8 cellular contexts compared by ENCODE assay signal in the genomic region with DNA sequence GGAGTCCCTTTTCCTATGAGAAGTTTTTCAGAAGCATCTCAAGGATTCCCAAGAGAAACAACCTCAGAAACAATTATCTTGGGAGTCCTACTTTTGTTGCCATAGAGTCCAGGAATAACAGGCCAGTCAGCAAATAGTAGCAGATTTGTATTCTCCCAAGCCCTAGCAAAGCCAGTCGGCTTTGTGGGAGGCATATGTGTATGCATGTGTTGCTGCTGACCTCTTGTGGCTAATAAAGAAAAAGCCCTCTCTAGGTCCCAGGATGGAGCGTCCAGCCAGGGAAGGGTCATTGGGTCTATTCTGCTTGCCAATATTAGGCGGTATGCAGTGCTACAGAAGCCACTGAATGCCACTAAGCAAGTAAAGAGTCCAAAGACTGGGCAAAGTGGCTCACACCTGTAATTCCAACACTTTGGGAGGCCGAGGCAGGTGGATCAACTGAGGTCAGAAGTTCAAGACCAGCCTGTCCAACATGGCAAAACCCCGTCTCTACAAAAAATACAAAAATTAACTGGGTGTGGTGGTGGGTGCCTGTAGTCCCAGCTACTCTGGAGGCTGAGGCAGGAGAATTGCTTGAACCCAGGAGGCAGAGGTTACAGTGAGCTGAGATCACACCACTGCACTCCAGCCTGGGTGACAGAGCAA. TPM values are rescaled to one million over a fixed set of nuclear protein-coding genes. Genes with fewer than 3 reads are reported as not detected.
DNase-seq lines count a peak whose midpoint lies in the region; ATAC-seq and TF ChIP-seq lines count a peak whose summit lies in the region.
"Not testable (repeated sequence)": the region's sequence is repeated elsewhere in the genome, so short reads cannot be mapped to it uniquely, and the experiment has no call there.

No MANE protein-coding gene starts in this region.

- not testable (repeated sequence) for H3K4me3 ChIP-seq in astrocyte of the cerebellum (ENCODE audit: low read depth, low read length); testis

- in situ Hi-C loops in astrocyte of the cerebellum (cut with HindIII; ENCODE audit: low sequenced_read_pairs): loop anchor here (5.0 kb wide), 1 partner anchor 75 kb away; no protein-coding TSS in a partner anchor

- H3K9me3 ChIP-seq in testis: not testable (repeated sequence)

- H3K27me3 Mint-ChIP-seq in HFFc6 (ENCODE audit: insufficient read depth): not testable (repeated sequence)
- peaks cover 21 to 33% (median 23%) of the 10 kb centered on the region in 3 donors for H3K27me3 Mint-ChIP-seq in naive B cell

- intact Hi-C loops in testis (cut with DNase I; ENCODE audit: low total_unique reads): loop anchor here (10.0 kb wide), 1 partner anchor 363 kb away; a partner anchor contains a TSS

- not testable (repeated sequence) for H3K27me3 ChIP-seq in testis

- H3K36me3 Mint-ChIP-seq in HFFc6 (ENCODE audit: low read depth); naive B cell: not testable (repeated sequence)

- H3K27ac Mint-ChIP-seq in HFFc6: peak overlapping the region; percentile 62
- not testable (repeated sequence) for H3K27ac Mint-ChIP-seq in naive B cell

- peak; percentile 72 for DNase-seq in DMS153 (lab: John Stamatoyannopoulos, UW)
- DNase-seq in HFFc6: peak; percentile 87
- DNase-seq in NCI-H2081 (lab: John Stamatoyannopoulos, UW): peak; percentile 67 to 78
- DNase-seq in SK-N-DZ (ENCODE audit: low spot score): peak; percentile 74
- peak; percentile 82 for DNase-seq in astrocyte of the cerebellum (ENCODE audit: low read depth)
- DNase-seq in germinal center (ENCODE audit: low spot score): peak; percentile 35
- DNase-seq in naive B cell: peak; percentile 38
- peak; percentile 80 for DNase-seq in testis

- H3K4me1 ChIP-seq in testis: not testable (repeated sequence)

- TF ChIP-seq CTCF in HFFc6 (IDR thresholded peaks at IDR 0.05) (peak; percentile 89), astrocyte of the cerebellum (IDR thresholded peaks at IDR 0.05; ENCODE audit: low read depth, low read length, missing control alignments) (peak; percentile 82), testis (IDR thresholded peaks at IDR 0.05) (peak; percentile 76 to 86 (median 82))

- H3K36me3 ChIP-seq in testis (ENCODE audit: low read depth, missing control alignments): not testable (repeated sequence)

- 29 to 39% methylated on average over 5 of the region's 5 CpGs for WGBS in testis, 2 donors

- H3K4me3 Mint-ChIP-seq in HFFc6, naive B cell: not testable (repeated sequence)

- not testable (repeated sequence) for H3K9me3 Mint-ChIP-seq in HFFc6, naive B cell

- not testable (repeated sequence) for TF ChIP-seq POLR2A in testis (IDR thresholded peaks at IDR 0.05)

- not testable (repeated sequence) for H3K27ac ChIP-seq in testis

- peak; percentile 67 to 76 for ATAC-seq in naive B cell (ENCODE audit: low read depth in 2 of 2)

- H3K4me1 Mint-ChIP-seq in HFFc6 (ENCODE audit: low read depth): peaks cover 11% of the 10 kb centered on the region
- H3K4me1 Mint-ChIP-seq in naive B cell: not testable (repeated sequence)

RNA-seq across cellular contexts. Expression of a gene that starts 12.6 kb away (rescaled TPM):
- total RNA-seq in HFFc6 (2021; fragmentation: NEBNext Ultra II Directional; extraction: Animal tissue kit (Norgen Biotek cat#: 25700)): 10 to 100 TPM; 54.0 to 70.7 (median 59.9) TPM
- 15.6 and 17.7 TPM in 2 replicates for polyA plus RNA-seq in SK-N-DZ (2014; cell fraction: cytosol; rRNA removed)
- 25.0 and 26.4 TPM in 2 replicates for polyA plus RNA-seq in SK-N-DZ (2014; cell fraction: nucleus; rRNA removed)
- polyA plus RNA-seq in naive B cell (ENCODE audit: low read depth in 6 of 6): not detected
- total RNA-seq in testis: 10 to 100 TPM; 28.7 to 32.3 TPM
- 78.1 TPM for polyA plus RNA-seq in testis (ENCODE audit: insufficient read depth, low read depth, low replicate concordance)

Comparison
In these comparisons a context has a peak if more than half of its experiments do, and no peak if none do; other contexts are left out.
1. DNase-seq: peak in every context shown above with its lines; median percentile 87 in HFFc6; 82 in astrocyte of the cerebellum; 80 in testis; 74 in SK-N-DZ; 72 in NCI-H2081; 72 in DMS153; 38 in naive B cell; 35 in germinal center.